In the genomic region with DNA sequence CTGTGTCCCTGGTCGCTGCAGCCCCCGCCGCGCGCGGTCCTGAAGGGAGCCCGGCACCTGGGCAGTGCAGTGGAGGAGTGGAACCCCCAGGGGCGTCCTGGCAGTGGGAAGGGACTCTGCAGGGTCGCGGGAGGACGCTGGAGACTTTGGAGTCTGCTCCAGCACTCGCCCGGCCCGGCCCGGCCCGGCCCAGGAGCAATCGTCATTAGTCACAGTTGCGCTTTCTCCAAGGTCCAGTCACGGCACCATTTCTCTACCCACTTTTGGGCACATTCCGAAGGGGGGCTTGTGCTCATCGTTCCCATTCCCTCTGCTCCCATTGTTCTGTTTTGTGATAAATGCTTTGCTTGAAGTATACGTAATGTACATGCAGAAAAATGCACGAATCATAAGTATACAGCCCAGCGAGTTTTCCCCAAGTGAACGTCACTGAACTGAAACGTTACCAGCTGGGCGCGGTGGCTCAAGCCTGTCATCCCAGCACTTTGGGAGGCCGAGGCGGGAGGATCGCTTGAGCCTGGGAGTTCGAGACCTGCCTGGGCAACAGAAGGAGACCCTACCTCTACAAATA, we compare ENCODE assay signal across 8 cellular contexts. TPM values are rescaled to one million over a fixed set of nuclear protein-coding genes. Genes with fewer than 3 reads are reported as not detected.
DNase-seq lines count a peak whose midpoint lies in the region; ATAC-seq and TF ChIP-seq lines count a peak whose summit lies in the region.

No MANE protein-coding gene starts in this region.

- DNase-seq in stimulated activated naive CD4-positive, alpha-beta T cell treated with Interleukin-2 at 50 U/mL for 16 hours (lab: John Stamatoyannopoulos, UW): peak; percentile 6
- DNase-seq in stimulated activated naive CD4-positive, alpha-beta T cell (lab: John Stamatoyannopoulos, UW): no peak
- DNase-seq in KBM-7 (peak; percentile 18), adrenal gland (peak in 6 of 7 donors; percentile 39 to 67 (median 56)), spleen (no peak), inferior parietal cortex (ENCODE audit: extremely low spot score) (no peak)

- peak overlapping the region; percentile 28 to 91 (median 64) for H3K4me3 ChIP-seq in adrenal gland
- peak overlapping the region; percentile 75 for H3K4me3 ChIP-seq in iPS-15b (ENCODE audit: low read depth, low read length)
- peak overlapping the region; percentile 69 to 96 (median 74) for H3K4me3 ChIP-seq in spleen

- H3K27ac ChIP-seq in adrenal gland: peak overlapping the region; percentile 60 to 95 (median 89)
- peak overlapping the region; percentile 68 to 91 (median 84) for H3K27ac ChIP-seq in spleen

- peaks cover 14 to 24% of the 10 kb centered on the region in 2 donors for H3K4me1 ChIP-seq in adrenal gland (replicated peaks in 1 of 2)
- no peaks in the 10 kb centered on the region for H3K4me1 ChIP-seq in iPS-15b (ENCODE audit: control insufficient read depth, insufficient read depth, low read length)
- H3K4me1 ChIP-seq in spleen: peaks cover 11 to 42% (median 33%) of the 10 kb centered on the region in 6 donors

- peak overlapping the region; percentile 8 for H3K9ac ChIP-seq in iPS-15b (ENCODE audit: low read depth, low read length)

- TF ChIP-seq CTCF in adrenal gland (IDR thresholded peaks at IDR 0.05) (peak in 1 of 6 experiments; percentile 16), spleen (IDR thresholded peaks at IDR 0.05 in 8 of 11, conservative IDR thresholded peaks at IDR 0.05 in 3 of 11) (no peak)

- no peaks in the 10 kb centered on the region for H3K9me3 ChIP-seq in adrenal gland (replicated peaks in 1 of 3)
- H3K9me3 ChIP-seq in iPS-15b (ENCODE audit: control insufficient read depth, insufficient read depth, low read length): no peaks in the 10 kb centered on the region
- no peaks in the 10 kb centered on the region for H3K9me3 ChIP-seq in spleen

- intact Hi-C loops in adrenal gland (cut with DNase I) (no loop called here), spleen (cut with DNase I; ENCODE audit: low total_unique reads) (loop anchor here (10.0 kb wide), 1 partner anchor 51 kb away; the partner anchor contains the start of gene ZBTB48)

- WGBS in adrenal gland, 4 donors: 3 to 6% (median 4%) methylated on average over 19 to 32 of the region's 32 CpGs
- 3 to 12% (median 9%) methylated on average over 22 to 32 of the region's 32 CpGs for WGBS in spleen, 5 donors

- H3K27me3 ChIP-seq in adrenal gland (no peaks in the 10 kb centered on the region), iPS-15b (ENCODE audit: control insufficient read depth, insufficient read depth, low read length) (no peaks in the 10 kb centered on the region), spleen (replicated peaks in 1 of 7) (no peaks in the 10 kb centered on the region)

- no peak for ATAC-seq in GM18873 (IDR thresholded peaks at IDR 0.05; ENCODE audit: low FRiP score, unreplicated experiment)

- H3K36me3 ChIP-seq in adrenal gland (replicated peaks in 1 of 2) (peaks cover 0 to 47% of the 10 kb centered on the region in 2 donors), iPS-15b (ENCODE audit: control insufficient read depth, insufficient read depth, low read length) (peaks cover 44% of the 10 kb centered on the region), spleen (peaks cover 0 to 73% (median 47%) of the 10 kb centered on the region in 6 donors)

- in situ Hi-C loops in KBM-7 (cut with MboI; ENCODE audit: low pct_unique_long_range_greater_than_20kb, low sequenced_read_pairs): no loop called here

- TF ChIP-seq POLR2A in adrenal gland (IDR thresholded peaks at IDR 0.05): peak in 1 of 2 donors; percentile 35
- no peak for TF ChIP-seq POLR2A in spleen (IDR thresholded peaks at IDR 0.05)

RNA-seq across cellular contexts. Expression of gene THAP3, which starts 1.0 kb away (rescaled TPM):
- total RNA-seq in adrenal gland (10 to 100 TPM; 16.2 to 45.6 (median 34.5) TPM), spleen (10 to 100 TPM; 13.0 to 27.1 (median 15.5) TPM)
- polyA plus RNA-seq in adrenal gland (10 to 100 TPM; 11.1 to 65.6 (median 37.6) TPM), spleen (10 to 100 TPM; 21.5 to 29.1 (median 24.0) TPM)

RNA-seq across cellular contexts. Expression of gene PHF13, which starts 12.1 kb away (rescaled TPM):
- total RNA-seq in adrenal gland (10 to 100 TPM in 7 of 8 donors, 1 to 10 TPM in 1; 8.7 to 20.1 (median 13.9) TPM), spleen (10 to 100 TPM in 4 of 7 donors, 1 to 10 TPM in 3; 6.6 to 14.0 (median 10.5) TPM)
- polyA plus RNA-seq in adrenal gland (10 to 100 TPM in 2 of 3 donors, 1 to 10 TPM in 1; 4.7 to 14.8 (median 11.2) TPM), spleen (1 to 10 TPM; 3.4 to 6.0 (median 4.4) TPM)

RNA-seq across cellular contexts. Expression of gene KLHL21, which starts 23.0 kb away (rescaled TPM):
- total RNA-seq in adrenal gland (100 to 1,000 TPM in 2 of 8 donors, 10 to 100 TPM in 6; 34.2 to 108 (median 62.1) TPM), spleen (10 to 100 TPM; 18.5 to 41.5 (median 29.4) TPM)
- polyA plus RNA-seq in adrenal gland (10 to 100 TPM; 11.7 to 19.1 (median 12.9) TPM), spleen (10 to 100 TPM in 1 of 3 donors, 1 to 10 TPM in 2; 5.0 to 12.0 (median 6.2) TPM)

RNA-seq across cellular contexts. Expression of gene ZBTB48, which starts 45.9 kb away (rescaled TPM):
- 10 to 100 TPM in 7 of 8 donors, 1 to 10 TPM in 1; 9.5 to 50.9 (median 26.3) TPM for total RNA-seq in adrenal gland
- 100 to 1,000 TPM in 2 of 3 donors, 1 to 10 TPM in 1; 6.8 to 245 (median 186) TPM for polyA plus RNA-seq in adrenal gland
- 10 to 100 TPM; 23.5 to 61.0 (median 48.0) TPM for total RNA-seq in spleen
- polyA plus RNA-seq in spleen: 100 to 1,000 TPM in 1 of 3 donors, 10 to 100 TPM in 2; 53.1 to 131 (median 89.3) TPM

Comparison
In these comparisons a context has a peak if more than half of its experiments do, and no peak if none do; other contexts are left out.
1. DNase-seq: peak in stimulated activated naive CD4-positive, alpha-beta T cell treated with Interleukin-2 at 50 U/mL for 16 hours (single experiment), KBM-7 (single experiment) and adrenal gland (6 of 7); none in stimulated activated naive CD4-positive, alpha-beta T cell (0 of 6), spleen (single experiment) and inferior parietal cortex (single experiment).
2. Peak in every context shown above with its lines, with median percentiles within 50 percentile points of each other: H3K4me3 ChIP-seq.